Comparison of ENCODE assay signal across 9 cellular contexts in genomic region chr17:41690497-41690896, GRCh38. TPM values are rescaled to one million over a fixed set of nuclear protein-coding genes. Genes with fewer than 3 reads are reported as not detected.
A peak's percentile ranks its signal among the peaks of the same experiment; 100 is the strongest.
DNase-seq lines count a peak whose midpoint lies in the region; ATAC-seq, FAIRE-seq and TF ChIP-seq lines count a peak whose summit lies in the region.
"Had no signal": no experiment of that assay in that cellular context is flagged by ENCODE, and none has a peak within 500 bp of the region (broad histone marks: within the 10 kb centered on the region; RNA-seq: fewer than 3 reads in every experiment).

No MANE protein-coding gene starts in this region.

- no peaks in the 10 kb centered on the region for H3K9me3 Mint-ChIP-seq in activated CD4-positive, alpha-beta memory T cell treated with anti-CD3 and anti-CD28 coated beads for 36 hours

- H3K4me3 ChIP-seq in HEK293 (ENCODE audit: low read depth, low read length) (peak overlapping the region; percentile 7; the same call in 1 of the 2 replicates), skin epidermis (peak overlapping the region; percentile 56 to 98 (median 75))

- intact Hi-C loops in activated CD4-positive, alpha-beta memory T cell treated with anti-CD3 and anti-CD28 coated beads for 36 hours (cut with micrococcal nuclease): no loop called here

- no peak for DNase-seq in activated CD4-positive, alpha-beta memory T cell treated with anti-CD3 and anti-CD28 coated beads for 36 hours
- DNase-seq in foreskin keratinocyte (no peak), caudate nucleus (lab: John Stamatoyannopoulos, UW) (no peak), GM19239 (ENCODE audit: insufficient read length, low spot score) (no peak)
- DNase-seq: NCI-H1417 treated with DMSO at 0.1 percent for 48 hours had no signal

- H3K4me1 Mint-ChIP-seq in activated CD4-positive, alpha-beta memory T cell treated with anti-CD3 and anti-CD28 coated beads for 36 hours (ENCODE audit: low read depth): peaks cover 37% of the 10 kb centered on the region

- ATAC-seq in foreskin keratinocyte (no peak), HG03342 (IDR thresholded peaks at IDR 0.05; ENCODE audit: unreplicated experiment) (no peak), GM21737 (IDR thresholded peaks at IDR 0.05; ENCODE audit: unreplicated experiment) (no peak)

- peak overlapping the region; percentile 99 for H3K27ac Mint-ChIP-seq in activated CD4-positive, alpha-beta memory T cell treated with anti-CD3 and anti-CD28 coated beads for 36 hours

- H3K4me1 ChIP-seq in HEK293 (ENCODE audit: control insufficient read depth, insufficient read depth, low read length) (no peaks in the 10 kb centered on the region), foreskin keratinocyte (no peaks in the 10 kb centered on the region)

- no peak for FAIRE-seq in GM19239 (lab: Jason Lieb, UNC)

- no peaks in the 10 kb centered on the region for H3K27me3 ChIP-seq in foreskin keratinocyte

- no peaks in the 10 kb centered on the region for H3K27me3 Mint-ChIP-seq in activated CD4-positive, alpha-beta memory T cell treated with anti-CD3 and anti-CD28 coated beads for 36 hours

- H3K27ac ChIP-seq in HEK293 (ENCODE audit: extremely low read depth, low read depth, low read length) (no peak overlapping the region; the same call in 1 of the 2 replicates), foreskin keratinocyte (peak overlapping the region; percentile 100), skin epidermis (peak overlapping the region in 9 of 21 experiments; percentile 5 to 100 (median 100)), caudate nucleus (ENCODE audit: low read depth, low read length) (no peak overlapping the region)

- POLR2A ChIA-PET in HEK293 (lab: Yijun Ruan, JAX): interaction anchor here (0.5 to 5.0 kb wide), 7 partner anchors 11 to 103 kb away, joined by 3 to 104 read pairs (median 10); partner anchors contain the start of genes HAP1 and JUP
- POLR2A ChIA-PET in activated CD4-positive, alpha-beta memory T cell treated with anti-CD3 and anti-CD28 coated beads for 36 hours (lab: Charles Lee): interaction anchor here (1.0 to 6.4 kb wide), 6 partner anchors 12 to 327 kb away, joined by 3 to 184 read pairs (median 8); partner anchors contain the start of genes DNAJC7, KLHL11 and ODAD4

- no peak for TF ChIP-seq CTCF in HEK293 (tag by site-specific recombination; IDR thresholded peaks at IDR 0.05)
- TF ChIP-seq CTCF in foreskin keratinocyte (conservative IDR thresholded peaks at IDR 0.05): no peak

- H3K36me3 ChIP-seq in HEK293 (ENCODE audit: control insufficient read depth in 2 of 2, insufficient read depth in 1 of 2, low read length in 2 of 2): peaks cover 27 to 59% of the 10 kb centered on the region in 2 experiments

- CTCF ChIA-PET in HEK293 (lab: Yijun Ruan, JAX): interaction anchor here (0.6 to 1.9 kb wide), 12 partner anchors 8 to 113 kb away, joined by 3 to 9 read pairs (median 4); no protein-coding TSS in a partner anchor
- CTCF ChIA-PET in activated CD4-positive, alpha-beta memory T cell treated with anti-CD3 and anti-CD28 coated beads for 36 hours (lab: Charles Lee): interaction anchor here (2.6 to 9.4 kb wide), 3 partner anchors 11 to 121 kb away, joined by 8 to 197 read pairs (median 120); partner anchors contain the start of gene P3H4

- H3K9me3 ChIP-seq in HEK293 (ENCODE audit: control insufficient read depth, insufficient read depth, low read depth, low read length): no peaks in the 10 kb centered on the region

- peaks cover 46% of the 10 kb centered on the region for H3K36me3 Mint-ChIP-seq in activated CD4-positive, alpha-beta memory T cell treated with anti-CD3 and anti-CD28 coated beads for 36 hours

- H3K4me3 Mint-ChIP-seq in activated CD4-positive, alpha-beta memory T cell treated with anti-CD3 and anti-CD28 coated beads for 36 hours: peak overlapping the region; percentile 95

TF ChIP-seq in HEK293, 187 proteins besides CTCF, POLR2A, EP300 and RAD21:
- no peak for TF ChIP-seq ZBTB20 (tag by site-specific recombination; IDR thresholded peaks at IDR 0.05)
- TF ChIP-seq ZNF560 (tag by site-specific recombination; IDR thresholded peaks at IDR 0.05; ENCODE audit: borderline replicate concordance): no peak
- no peak for TF ChIP-seq ZNF140 (tag by site-specific recombination; IDR thresholded peaks at IDR 0.05)
- no peak for TF ChIP-seq IKZF3 (tag by site-specific recombination; IDR thresholded peaks at IDR 0.05)

RNA-seq across cellular contexts. Expression of gene EIF1, which starts 1.8 kb away (rescaled TPM):
- total RNA-seq in activated CD4-positive, alpha-beta memory T cell treated with anti-CD3 and anti-CD28 coated beads for 36 hours: 1,000 to 10,000 TPM; 1,052 to 1,072 TPM
- total RNA-seq in foreskin keratinocyte: 346 and 364 TPM in 2 replicates
- 1,004 and 1,032 TPM in 2 replicates for polyA plus RNA-seq in foreskin keratinocyte

RNA-seq across cellular contexts. Expression of gene GAST, which starts 21.6 kb away (rescaled TPM):
- total RNA-seq in activated CD4-positive, alpha-beta memory T cell treated with anti-CD3 and anti-CD28 coated beads for 36 hours: not detected
- 0.37 and 0.42 TPM in 2 replicates for total RNA-seq in foreskin keratinocyte
- polyA plus RNA-seq in foreskin keratinocyte: 0.62 and 0.78 TPM in 2 replicates

RNA-seq across cellular contexts. Expression of gene HAP1, which starts 43.9 kb away (rescaled TPM):
- total RNA-seq in activated CD4-positive, alpha-beta memory T cell treated with anti-CD3 and anti-CD28 coated beads for 36 hours: not detected
- total RNA-seq in foreskin keratinocyte: 0.56 and 0.82 TPM in 2 replicates
- 0.45 and 0.77 TPM in 2 replicates for polyA plus RNA-seq in foreskin keratinocyte
